In the genomic region with DNA sequence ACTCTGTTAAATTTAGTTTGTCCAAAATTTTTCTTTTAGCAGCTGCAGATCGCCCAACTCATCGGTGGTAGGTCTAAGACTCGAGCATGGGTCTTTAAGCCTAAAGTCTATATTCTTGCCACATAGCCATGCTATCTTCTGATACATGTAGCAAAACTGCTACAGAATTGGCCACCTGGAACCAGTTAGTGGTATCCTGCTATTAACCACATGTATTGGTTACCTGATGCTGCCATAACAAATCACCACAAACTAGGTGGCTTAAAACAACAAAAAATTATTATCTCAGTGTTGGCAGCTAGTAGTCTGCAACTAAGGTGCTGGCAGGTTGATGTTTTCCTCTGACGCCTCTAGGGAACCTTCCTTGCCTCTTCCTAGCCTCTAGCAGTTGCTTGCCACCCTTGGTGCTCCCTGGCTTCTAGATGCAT, we compare ENCODE assay signal across 8 cellular contexts.
A peak's percentile ranks its signal among the peaks of the same experiment; 100 is the strongest.
DNase-seq lines count a peak whose midpoint lies in the region; ATAC-seq and TF ChIP-seq lines count a peak whose summit lies in the region.

No MANE protein-coding gene starts in this region.

- POLR2A ChIA-PET in activated CD4-positive, alpha-beta memory T cell treated with anti-CD3 and anti-CD28 coated beads for 36 hours (lab: Charles Lee): interaction anchor here (0.6 to 1.7 kb wide), 2 partner anchors 9 to 50 kb away, joined by 3 to 5 read pairs; no protein-coding TSS in a partner anchor

- no peak for DNase-seq in activated CD4-positive, alpha-beta memory T cell treated with anti-CD3 and anti-CD28 coated beads for 36 hours
- DNase-seq in spleen (no peak), midbrain (lab: John Stamatoyannopoulos, UW) (no peak), left cardiac atrium (no peak), A172 (ENCODE audit: low spot score) (no peak), pons (ENCODE audit: low spot score) (no peak)

- no peaks in the 10 kb centered on the region for H3K9me3 Mint-ChIP-seq in activated CD4-positive, alpha-beta memory T cell treated with anti-CD3 and anti-CD28 coated beads for 36 hours

- H3K9me3 ChIP-seq in spleen: no peaks in the 10 kb centered on the region

- H3K27me3 ChIP-seq in spleen (replicated peaks in 1 of 7): no peaks in the 10 kb centered on the region

- peaks cover 0 to 22% (median 10%) of the 10 kb centered on the region in 6 donors for H3K4me1 ChIP-seq in spleen

- H3K4me3 ChIP-seq in spleen: peak overlapping the region in 3 of 8 donors; percentile 6 to 56 (median 25)

- no peak for TF ChIP-seq POLR2A in spleen (IDR thresholded peaks at IDR 0.05)

- TF ChIP-seq CTCF in spleen (IDR thresholded peaks at IDR 0.05 in 8 of 11, conservative IDR thresholded peaks at IDR 0.05 in 3 of 11): no peak

- intact Hi-C loops in activated CD4-positive, alpha-beta memory T cell treated with anti-CD3 and anti-CD28 coated beads for 36 hours (cut with micrococcal nuclease): loop anchor here (1.0 to 5.0 kb wide), 3 partner anchors 32 to 346 kb away; no protein-coding TSS in a partner anchor
- intact Hi-C loops in spleen (cut with DNase I; ENCODE audit: low total_unique reads) (no loop called here), left cardiac atrium (cut with DNase I) (no loop called here)

- H3K27ac Mint-ChIP-seq in activated CD4-positive, alpha-beta memory T cell treated with anti-CD3 and anti-CD28 coated beads for 36 hours: peak overlapping the region; percentile 65

- ATAC-seq in GM19043 (IDR thresholded peaks at IDR 0.05; ENCODE audit: low read depth, unreplicated experiment): peak; percentile 58
- peak; percentile 84 for ATAC-seq in HG02938 (IDR thresholded peaks at IDR 0.05; ENCODE audit: unreplicated experiment)
- no peak for ATAC-seq in left cardiac atrium

- no peaks in the 10 kb centered on the region for H3K27me3 Mint-ChIP-seq in activated CD4-positive, alpha-beta memory T cell treated with anti-CD3 and anti-CD28 coated beads for 36 hours

- peak overlapping the region; percentile 42 for H3K4me3 Mint-ChIP-seq in activated CD4-positive, alpha-beta memory T cell treated with anti-CD3 and anti-CD28 coated beads for 36 hours

- WGBS in spleen, 5 donors: 46 to 69% (median 61%) methylated on average over 4 of the region's 4 CpGs

- CTCF ChIA-PET in activated CD4-positive, alpha-beta memory T cell treated with anti-CD3 and anti-CD28 coated beads for 36 hours (lab: Charles Lee): interaction anchor here (3.5 kb wide), 1 partner anchor 108 kb away, joined by 14 read pairs; the partner anchor contains the start of gene CCDC71L

- H3K36me3 Mint-ChIP-seq in activated CD4-positive, alpha-beta memory T cell treated with anti-CD3 and anti-CD28 coated beads for 36 hours: peaks cover 2% of the 10 kb centered on the region

- peak overlapping the region in 6 of 8 donors; percentile 34 to 64 (median 56) for H3K27ac ChIP-seq in spleen

- peaks cover 54% of the 10 kb centered on the region for H3K4me1 Mint-ChIP-seq in activated CD4-positive, alpha-beta memory T cell treated with anti-CD3 and anti-CD28 coated beads for 36 hours (ENCODE audit: low read depth)

- H3K36me3 ChIP-seq in spleen: no peaks in the 10 kb centered on the region

Comparison
In these comparisons a context has a peak if more than half of its experiments do, and no peak if none do; other contexts are left out.
1. ATAC-seq: peak in GM19043 (single experiment) and HG02938 (single experiment); none in left cardiac atrium (0 of 2).